ENCODE assay signal across 5 cellular contexts in the genomic region with DNA sequence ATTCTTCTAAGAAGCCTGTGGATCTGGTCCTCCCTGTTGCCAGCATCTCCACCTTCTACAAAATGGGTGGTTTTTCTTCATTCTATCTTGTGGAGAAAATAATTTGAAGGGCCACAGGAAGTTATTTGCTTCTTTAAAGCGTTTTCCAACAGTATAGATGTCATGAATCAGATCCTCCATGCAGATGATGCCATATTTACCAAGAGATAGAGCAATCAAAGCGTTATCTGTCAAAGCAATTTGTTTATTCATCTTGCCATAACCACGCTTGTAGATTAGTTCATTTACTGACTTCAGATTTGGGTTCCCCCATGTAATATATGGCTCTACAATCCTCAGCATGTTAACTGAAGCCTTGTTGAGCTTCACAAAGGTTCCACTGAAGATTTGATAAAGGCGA. TPM values are rescaled to one million over a fixed set of nuclear protein-coding genes. Genes with fewer than 3 reads are reported as not detected.
DNase-seq lines count a peak whose midpoint lies in the region; ATAC-seq, FAIRE-seq and TF ChIP-seq lines count a peak whose summit lies in the region.
"Not testable (repeated sequence)": the region's sequence is repeated elsewhere in the genome, so short reads cannot be mapped to it uniquely, and the experiment has no call there.

No MANE protein-coding gene starts in this region.

- not testable (repeated sequence) for DNase-seq in OCI-LY7 (ENCODE audit: low spot score); K562 (ENCODE audit: extremely low read depth in 1 of 4, low spot score in 3 of 4); endothelial cell of umbilical vein (ENCODE audit: low read depth, low spot score); HepG2 (ENCODE audit: low spot score); memory B cell (ENCODE audit: low spot score in 2 of 2)

- TF ChIP-seq RAD21 in K562 (CRISPR knock-in tag; conservative IDR thresholded peaks at IDR 0.05 in 1 of 2, IDR thresholded peaks at IDR 0.05 in 1 of 2); HepG2 (CRISPR knock-in tag; IDR thresholded peaks at IDR 0.05): not testable (repeated sequence)

- H3K9me3 Mint-ChIP-seq in memory B cell, result not testable (repeated sequence)

- not testable (repeated sequence) for ATAC-seq in K562; HepG2; memory B cell (ENCODE audit: low read depth)

- not testable (repeated sequence) for H3K9me2 ChIP-seq in OCI-LY7 (ENCODE audit: insufficient read depth, low read length)

- CTCF ChIA-PET in OCI-LY7 (lab: Charles Lee; ENCODE audit: unreplicated experiment); K562 (lab: Yijun Ruan, JAX; ENCODE audit: low intra/inter-chr PET ratio); endothelial cell of umbilical vein (lab: Charles Lee); HepG2 (lab: Yijun Ruan, JAX; ENCODE audit: low intra/inter-chr PET ratio, low total read pairs): not testable (repeated sequence)

- 65% methylated on average over 4 of the region's 4 CpGs for WGBS in K562 (ENCODE audit: insufficient coverage, low coverage, missing lambda C conversion rate)
- WGBS in HepG2 (ENCODE audit: low lambda C conversion rate), result 98% methylated on average over 4 of the region's 4 CpGs

- not testable (repeated sequence) for H3K4me3 ChIP-seq in OCI-LY7 (ENCODE audit: low read depth, low read length, poor library complexity, severe bottlenecking); K562; endothelial cell of umbilical vein (replicated peaks in 1 of 3; ENCODE audit: insufficient read depth in 1 of 3, low read depth in 1 of 3, low read length in 3 of 3); HepG2 (replicated peaks in 1 of 3; ENCODE audit: insufficient read depth in 1 of 3, low read depth in 2 of 3, low read length in 3 of 3)

- not testable (repeated sequence) for TF ChIP-seq CTCF in OCI-LY7 (conservative IDR thresholded peaks at IDR 0.05; ENCODE audit: low read length); K562 (IDR thresholded peaks at IDR 0.05 in 2 of 3, conservative IDR thresholded peaks at IDR 0.05 in 1 of 3; ENCODE audit: insufficient read depth in 2 of 3, low read depth in 1 of 3, low read length in 3 of 3); endothelial cell of umbilical vein (IDR thresholded peaks at IDR 0.05; ENCODE audit: extremely low read depth in 1 of 2, insufficient read depth in 1 of 2, low read depth in 1 of 2, low read length in 2 of 2); HepG2 (CRISPR knock-in tag; IDR thresholded peaks at IDR 0.05)

- POLR2A ChIA-PET in OCI-LY7 (lab: Charles Lee) (interaction anchor here (0.5 kb wide), 1 partner anchor 265 kb away, joined by 4 read pairs; no protein-coding TSS in a partner anchor), K562 (lab: Yijun Ruan, JAX) (interaction anchor here (0.8 kb wide), 1 partner anchor 9 kb away, joined by 5 read pairs; no protein-coding TSS in a partner anchor)
- POLR2A ChIA-PET in endothelial cell of umbilical vein (lab: Charles Lee); HepG2 (lab: Yijun Ruan, JAX): not testable (repeated sequence)

- not testable (repeated sequence) for H4K20me1 ChIP-seq in OCI-LY7 (ENCODE audit: insufficient read depth, low read length); K562 (replicated peaks; ENCODE audit: control insufficient read depth, insufficient read depth, low read length); endothelial cell of umbilical vein (replicated peaks; ENCODE audit: control insufficient read depth, extremely low read depth, insufficient read depth, low read length); HepG2 (ENCODE audit: insufficient read depth, low read length)

- H3K27me3 ChIP-seq in K562 (ENCODE audit: control insufficient read depth in 2 of 2, insufficient read depth in 2 of 2, low read length in 2 of 2); endothelial cell of umbilical vein (ENCODE audit: control insufficient read depth in 2 of 2, insufficient read depth in 2 of 2, low read length in 2 of 2); HepG2 (ENCODE audit: control insufficient read depth in 1 of 2, insufficient read depth in 2 of 2, low read length in 2 of 2): not testable (repeated sequence)

- not testable (repeated sequence) for H3K9me1 ChIP-seq in K562 (ENCODE audit: control insufficient read depth, insufficient read depth, low read length); endothelial cell of umbilical vein (replicated peaks; ENCODE audit: control insufficient read depth, extremely low read depth, insufficient read depth, low read length)

- not testable (repeated sequence) for H2AFZ ChIP-seq in OCI-LY7 (ENCODE audit: low read length); K562 (ENCODE audit: low read depth, low read length); endothelial cell of umbilical vein (ENCODE audit: low read depth, low read length); HepG2 (ENCODE audit: low read length)

- H3K9ac ChIP-seq in K562 (ENCODE audit: insufficient read depth in 1 of 2, low read depth in 2 of 2, low read length in 2 of 2); endothelial cell of umbilical vein (replicated peaks; ENCODE audit: extremely low read depth, insufficient read depth, low read length); HepG2 (ENCODE audit: insufficient read depth, low read depth, low read length): not testable (repeated sequence)

- not testable (repeated sequence) for H3K27ac ChIP-seq in OCI-LY7 (ENCODE audit: low read depth, low read length, poor library complexity, severe bottlenecking); K562 (ENCODE audit: extremely low read depth, low read depth, low read length); endothelial cell of umbilical vein (ENCODE audit: insufficient read depth, low read depth, low read length); HepG2 (ENCODE audit: extremely low read length, insufficient read depth, low read length)

- H3K4me2 ChIP-seq in OCI-LY7 (ENCODE audit: low read length), result peak overlapping the region; percentile 37; the same call in 1 of the 2 replicates
- not testable (repeated sequence) for H3K4me2 ChIP-seq in K562 (ENCODE audit: insufficient read depth, low read length); endothelial cell of umbilical vein (ENCODE audit: insufficient read depth, low read length); HepG2 (ENCODE audit: low read depth, low read length)

- BruUV-seq in OCI-LY7 (replicated peaks; lab: Mats Ljungman, UMichigan); K562 (replicated peaks; lab: Mats Ljungman, UMichigan); endothelial cell of umbilical vein (replicated peaks; lab: Mats Ljungman, UMichigan); HepG2 (replicated peaks; lab: Mats Ljungman, UMichigan): not testable (repeated sequence)

- in situ Hi-C loops in K562 (cut with MboI); HepG2 (cut with HindIII; ENCODE audit: extremely low pct_ligation_motif_present, low pct_unique_long_range_greater_than_20kb): not testable (repeated sequence)

- intact Hi-C loops in OCI-LY7 (cut with micrococcal nuclease; ENCODE audit: unreplicated experiment); K562 (cut with micrococcal nuclease); endothelial cell of umbilical vein (cut with micrococcal nuclease); HepG2 (cut with micrococcal nuclease; ENCODE audit: unreplicated experiment): not testable (repeated sequence)

- not testable (repeated sequence) for H3K36me3 Mint-ChIP-seq in memory B cell

- not testable (repeated sequence) for H3K9me3 ChIP-seq in OCI-LY7 (ENCODE audit: low read length); K562 (replicated peaks; ENCODE audit: control insufficient read depth, insufficient read depth, low read depth, low read length); endothelial cell of umbilical vein (replicated peaks; ENCODE audit: control insufficient read depth, insufficient read depth, low read length); HepG2 (ENCODE audit: low read length)

- peaks cover 23% of the 10 kb centered on the region for H3K4me1 Mint-ChIP-seq in memory B cell

- peaks cover 20% of the 10 kb centered on the region; the same call in 1 of the 2 replicates for H3K36me3 ChIP-seq in OCI-LY7 (ENCODE audit: insufficient read depth, low read length)
- H3K36me3 ChIP-seq in K562 (ENCODE audit: control insufficient read depth, insufficient read depth, low read length), result peaks cover 11% of the 10 kb centered on the region
- not testable (repeated sequence) for H3K36me3 ChIP-seq in endothelial cell of umbilical vein (ENCODE audit: control insufficient read depth in 2 of 2, extremely low read depth in 1 of 2, insufficient read depth in 2 of 2, low read length in 2 of 2); HepG2 (replicated peaks in 1 of 2; ENCODE audit: control insufficient read depth in 1 of 2, insufficient read depth in 2 of 2, low read length in 2 of 2)

- not testable (repeated sequence) for FAIRE-seq in K562 (lab: Jason Lieb, UNC)
- FAIRE-seq in endothelial cell of umbilical vein (lab: Jason Lieb, UNC), result peak; percentile 62
- FAIRE-seq in HepG2 (lab: Jason Lieb, UNC), result peak; percentile 21

- peak overlapping the region; percentile 71 for H3K27ac Mint-ChIP-seq in memory B cell

- peaks cover 49% of the 10 kb centered on the region for H3K4me1 ChIP-seq in OCI-LY7 (ENCODE audit: insufficient read depth, low read length, poor library complexity, severe bottlenecking)
- H3K4me1 ChIP-seq in K562 (replicated peaks in 1 of 2; ENCODE audit: control insufficient read depth in 2 of 2, insufficient read depth in 2 of 2, low read length in 2 of 2), result peaks cover 26 to 43% of the 10 kb centered on the region in 2 experiments
- H3K4me1 ChIP-seq in endothelial cell of umbilical vein (ENCODE audit: control insufficient read depth, extremely low read depth, insufficient read depth, low read length), result not testable (repeated sequence)
- H3K4me1 ChIP-seq in HepG2 (ENCODE audit: insufficient read depth, low read length), result peaks cover 42% of the 10 kb centered on the region

- not testable (repeated sequence) for H3K27me3 Mint-ChIP-seq in memory B cell

- not testable (repeated sequence) for TF ChIP-seq POLR2A in K562 (conservative IDR thresholded peaks at IDR 0.05); endothelial cell of umbilical vein (IDR thresholded peaks at IDR 0.05; ENCODE audit: low read depth, low read length); HepG2 (IDR thresholded peaks at IDR 0.05; ENCODE audit: insufficient read depth in 1 of 2, low read depth in 2 of 2, low read length in 2 of 2)

- H3K79me2 ChIP-seq in OCI-LY7 (ENCODE audit: insufficient read depth, low read depth, low read length) (peaks cover 40% of the 10 kb centered on the region), K562 (ENCODE audit: control insufficient read depth, insufficient read depth, low read length) (peaks cover 79% of the 10 kb centered on the region), HepG2 (ENCODE audit: insufficient read depth, low read length) (peaks cover 75% of the 10 kb centered on the region)
- H3K79me2 ChIP-seq in endothelial cell of umbilical vein (ENCODE audit: control insufficient read depth, insufficient read depth, low read length), result not testable (repeated sequence)

- dilution Hi-C loops in endothelial cell of umbilical vein (cut with MboI; ENCODE audit: extremely low pct_ligation_motif_present, low sequenced_read_pairs), result not testable (repeated sequence)

- not testable (repeated sequence) for H3K4me3 Mint-ChIP-seq in memory B cell

- not testable (repeated sequence) for TF ChIP-seq EP300 in K562 (IDR thresholded peaks at IDR 0.05; ENCODE audit: low read length); HepG2 (IDR thresholded peaks at IDR 0.05; ENCODE audit: low read depth in 2 of 2, low read length in 2 of 2); HepG2 (CRISPR knock-in tag; IDR thresholded peaks at IDR 0.05; ENCODE audit: borderline replicate concordance)

RNA-seq across cellular contexts. Expression of gene RERE, which starts 31.2 kb away (rescaled TPM):
- total RNA-seq in OCI-LY7 (2014; rRNA removed; shearing (Covaris generic)), result 73.1 and 81.5 TPM in 2 replicates
- 183 and 211 TPM in 2 replicates for total RNA-seq in OCI-LY7 (2022)
- total RNA-seq in K562 (2011; cell fraction: chromatin; rRNA removed; ENCODE audit: low replicate concordance), result 171 and 273 TPM in 2 replicates
- total RNA-seq in K562 (2011; cell fraction: nucleolus; rRNA removed), result 61.4 and 68.2 TPM in 2 replicates
- 135 and 159 TPM in 2 replicates for total RNA-seq in K562 (2011; cell fraction: nucleoplasm; rRNA removed)
- total RNA-seq in K562 (2014; rRNA removed), result 14.2 and 14.4 TPM in 2 replicates
- 13.4 and 14.6 TPM in 2 replicates for total RNA-seq in K562 (2014; rRNA removed; fragmentation: Illumina TruSeq; extraction: Trizol)
- total RNA-seq in K562 (2015; rRNA removed; fragmentation: Illumina TruSeq; extraction: Trizol), result 12.9 and 14.2 TPM in 2 replicates
- 40.2 and 51.5 TPM in 2 replicates for total RNA-seq in K562 (2021)
- polyA plus RNA-seq in K562 (2011; rRNA removed), result 5.3 and 8.3 TPM in 2 replicates
- 5.1 and 11.3 TPM in 2 replicates for polyA plus RNA-seq in K562 (2011; cell fraction: cytosol; rRNA removed)
- 35.9 and 36.4 TPM in 2 replicates for polyA plus RNA-seq in K562 (2011; cell fraction: nucleus; rRNA removed)
- 22.1 and 24.3 TPM in 2 replicates for polyA plus RNA-seq in K562 (2012)
- polyA plus RNA-seq in K562 (2014; fragmentation: Illumina TruSeq; extraction: Trizol), result 21.1 and 25.2 TPM in 2 replicates
- polyA plus RNA-seq in K562 (2014; fragmentation: Nextera tagmentation; extraction: Ambion mirVana), result 1 to 10 TPM; 3.0 to 5.4 TPM
- polyA plus RNA-seq in K562 (2014; rRNA removed), result 8.0 and 22.3 TPM in 2 replicates
- polyA minus RNA-seq in K562 (2011; rRNA and poly(A)+ RNA removed), result 55.5 and 81.8 TPM in 2 replicates
- 45.2 and 50.4 TPM in 2 replicates for polyA minus RNA-seq in K562 (2011; cell fraction: cytosol; rRNA and poly(A)+ RNA removed)
- 32.6 and 64.3 TPM in 2 replicates for polyA minus RNA-seq in K562 (2011; cell fraction: nucleus; rRNA and poly(A)+ RNA removed)
- 110 and 113 TPM in 2 replicates for total RNA-seq in endothelial cell of umbilical vein
- 14.1 and 14.8 TPM in 2 replicates for polyA plus RNA-seq in endothelial cell of umbilical vein
- polyA plus RNA-seq in endothelial cell of umbilical vein (2011; cell fraction: cytosol; rRNA removed), result 13.2 and 15.8 TPM in 2 replicates
- 80.7 and 124 TPM in 2 replicates for polyA plus RNA-seq in endothelial cell of umbilical vein (2011; cell fraction: nucleus; rRNA removed)
- 42.4 and 43.0 TPM in 2 replicates for polyA plus RNA-seq in endothelial cell of umbilical vein (2012)
- 87.1 and 101 TPM in 2 replicates for polyA minus RNA-seq in endothelial cell of umbilical vein
- 26.8 TPM for polyA minus RNA-seq in endothelial cell of umbilical vein (2011; cell fraction: cytosol; rRNA and poly(A)+ RNA removed)
- polyA minus RNA-seq in endothelial cell of umbilical vein (2011; cell fraction: nucleus; rRNA and poly(A)+ RNA removed), result 162 and 195 TPM in 2 replicates
- 18.6 and 21.9 TPM in 2 replicates for total RNA-seq in HepG2 (2016; rRNA removed; fragmentation: Illumina TruSeq; extraction: Trizol)
- 254 and 312 TPM in 2 replicates for total RNA-seq in HepG2 (2016; cell fraction: cytosol; rRNA removed; fragmentation: Illumina TruSeq; extraction: Trizol; ENCODE audit: low read depth)
- total RNA-seq in HepG2 (2016; cell fraction: insoluble cytoplasmic fraction; rRNA removed; fragmentation: Illumina TruSeq; extraction: Trizol), result 13.9 and 17.5 TPM in 2 replicates
- 58.9 and 60.2 TPM in 2 replicates for total RNA-seq in HepG2 (2016; cell fraction: membrane; rRNA removed; fragmentation: Illumina TruSeq; extraction: Trizol)
- total RNA-seq in HepG2 (2016; cell fraction: nucleus; rRNA removed; fragmentation: Illumina TruSeq; extraction: Trizol), result 39.1 and 43.0 TPM in 2 replicates
- polyA plus RNA-seq in HepG2 (2011; rRNA removed), result 15.9 and 18.3 TPM in 2 replicates
- polyA plus RNA-seq in HepG2 (2011; cell fraction: cytosol; rRNA removed), result 7.2 and 7.4 TPM in 2 replicates
- polyA plus RNA-seq in HepG2 (2011; cell fraction: nucleus; rRNA removed), result 66.9 and 79.6 TPM in 2 replicates
- 42.4 and 45.9 TPM in 2 replicates for polyA plus RNA-seq in HepG2 (2012)
- polyA plus RNA-seq in HepG2 (2016; cell fraction: cytosol; fragmentation: Illumina TruSeq; extraction: Trizol; ENCODE audit: low read depth), result 1.7 and 2.2 TPM in 2 replicates
- polyA plus RNA-seq in HepG2 (2016; cell fraction: insoluble cytoplasmic fraction; fragmentation: Illumina TruSeq; extraction: Trizol; ENCODE audit: low read depth), result 11.9 and 19.5 TPM in 2 replicates
- 5.0 and 7.3 TPM in 2 replicates for polyA plus RNA-seq in HepG2 (2016; cell fraction: membrane; fragmentation: Illumina TruSeq; extraction: Trizol; ENCODE audit: low read depth)
- 58.3 and 59.3 TPM in 2 replicates for polyA plus RNA-seq in HepG2 (2016; cell fraction: nucleus; fragmentation: Illumina TruSeq; extraction: Trizol; ENCODE audit: insufficient read depth, low read depth)
- polyA minus RNA-seq in HepG2 (2011; rRNA and poly(A)+ RNA removed; ENCODE audit: low replicate concordance), result 39.2 and 98.5 TPM in 2 replicates
- 79.8 and 99.4 TPM in 2 replicates for polyA minus RNA-seq in HepG2 (2011; cell fraction: cytosol; rRNA and poly(A)+ RNA removed)
- polyA minus RNA-seq in HepG2 (2011; cell fraction: nucleus; rRNA and poly(A)+ RNA removed), result 178 and 188 TPM in 2 replicates
